2 cellular contexts compared by ENCODE assay signal in the genomic region with DNA sequence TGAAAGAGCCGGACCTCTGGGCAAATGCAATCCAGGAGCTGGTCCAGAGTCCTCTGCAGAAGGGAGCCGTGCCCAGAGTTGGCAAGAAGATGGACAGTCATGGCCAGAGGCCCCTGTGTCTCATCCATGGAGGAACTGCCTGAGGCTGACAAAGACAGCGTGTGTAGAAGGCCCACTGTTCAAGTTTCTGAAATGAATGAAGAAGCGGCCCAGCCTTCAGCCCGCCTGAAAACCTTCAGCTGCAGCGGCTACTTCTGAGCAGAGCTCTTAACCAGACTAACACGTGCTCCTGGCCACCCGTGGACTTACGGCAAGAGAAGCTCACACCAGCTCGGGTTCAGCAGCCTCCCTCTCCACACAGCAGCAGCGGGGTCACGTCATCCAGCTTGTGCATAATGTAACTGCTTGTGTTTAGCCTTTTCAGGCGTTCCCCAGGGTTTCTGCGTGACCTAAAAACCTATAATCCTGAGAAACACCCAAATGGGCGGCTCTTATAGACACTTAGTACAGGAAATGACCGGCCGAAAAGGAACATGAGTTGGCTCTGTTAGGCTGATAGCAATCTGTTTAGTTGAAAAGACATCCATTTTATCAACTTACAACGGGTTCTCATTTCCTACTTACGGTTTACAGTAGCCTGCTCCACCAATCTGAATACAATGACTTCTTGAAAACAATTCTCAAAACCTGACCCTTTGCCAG.
TF ChIP-seq lines count a peak whose summit lies in the region.

Gene FAM124B (minus strand): TSS at position 467 of the 702 bp plus-strand sequence. CDS start 339 bp downstream, at position 128.

TF ChIP-seq in GM12878, 131 proteins besides CTCF, POLR2A, EP300 and RAD21 (continues in another document):
- no peak for TF ChIP-seq WRNIP1 (IDR thresholded peaks at IDR 0.05; ENCODE audit: borderline replicate concordance, low read depth, low read length)
- TF ChIP-seq, protein P1, sequence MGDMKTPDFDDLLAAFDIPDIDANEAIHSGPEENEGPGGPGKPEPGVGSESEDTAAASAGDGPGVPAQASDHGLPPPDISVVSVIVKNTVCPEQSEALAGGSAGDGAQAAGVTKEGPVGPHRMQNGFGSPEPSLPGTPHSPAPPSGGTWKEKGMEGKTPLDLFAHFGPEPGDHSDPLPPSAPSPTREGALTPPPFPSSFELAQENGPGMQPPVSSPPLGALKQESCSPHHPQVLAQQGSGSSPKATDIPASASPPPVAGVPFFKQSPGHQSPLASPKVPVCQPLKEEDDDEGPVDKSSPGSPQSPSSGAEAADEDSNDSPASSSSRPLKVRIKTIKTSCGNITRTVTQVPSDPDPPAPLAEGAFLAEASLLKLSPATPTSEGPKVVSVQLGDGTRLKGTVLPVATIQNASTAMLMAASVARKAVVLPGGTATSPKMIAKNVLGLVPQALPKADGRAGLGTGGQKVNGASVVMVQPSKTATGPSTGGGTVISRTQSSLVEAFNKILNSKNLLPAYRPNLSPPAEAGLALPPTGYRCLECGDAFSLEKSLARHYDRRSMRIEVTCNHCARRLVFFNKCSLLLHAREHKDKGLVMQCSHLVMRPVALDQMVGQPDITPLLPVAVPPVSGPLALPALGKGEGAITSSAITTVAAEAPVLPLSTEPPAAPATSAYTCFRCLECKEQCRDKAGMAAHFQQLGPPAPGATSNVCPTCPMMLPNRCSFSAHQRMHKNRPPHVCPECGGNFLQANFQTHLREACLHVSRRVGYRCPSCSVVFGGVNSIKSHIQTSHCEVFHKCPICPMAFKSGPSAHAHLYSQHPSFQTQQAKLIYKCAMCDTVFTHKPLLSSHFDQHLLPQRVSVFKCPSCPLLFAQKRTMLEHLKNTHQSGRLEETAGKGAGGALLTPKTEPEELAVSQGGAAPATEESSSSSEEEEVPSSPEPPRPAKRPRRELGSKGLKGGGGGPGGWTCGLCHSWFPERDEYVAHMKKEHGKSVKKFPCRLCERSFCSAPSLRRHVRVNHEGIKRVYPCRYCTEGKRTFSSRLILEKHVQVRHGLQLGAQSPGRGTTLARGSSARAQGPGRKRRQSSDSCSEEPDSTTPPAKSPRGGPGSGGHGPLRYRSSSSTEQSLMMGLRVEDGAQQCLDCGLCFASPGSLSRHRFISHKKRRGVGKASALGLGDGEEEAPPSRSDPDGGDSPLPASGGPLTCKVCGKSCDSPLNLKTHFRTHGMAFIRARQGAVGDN (IDR thresholded peaks at IDR 0.05): no peak
- no peak for TF ChIP-seq KDM1A (IDR thresholded peaks at IDR 0.05; ENCODE audit: borderline replicate concordance)
- no peak for TF ChIP-seq STAT3 (IDR thresholded peaks at IDR 0.05; ENCODE audit: low read depth, low read length)
- TF ChIP-seq TCF7 (IDR thresholded peaks at IDR 0.05; ENCODE audit: borderline replicate concordance): no peak
- no peak for TF ChIP-seq ZBTB4 (CRISPR knock-in tag; IDR thresholded peaks at IDR 0.05)
- TF ChIP-seq SMARCA5 (IDR thresholded peaks at IDR 0.05): no peak
- no peak for TF ChIP-seq RFX5 (IDR thresholded peaks at IDR 0.05; ENCODE audit: low read depth, low read length)
- no peak for TF ChIP-seq RAD51 (IDR thresholded peaks at IDR 0.05)
- no peak for TF ChIP-seq IRF3 (IDR thresholded peaks at IDR 0.05)
- no peak for TF ChIP-seq REST (IDR thresholded peaks at IDR 0.05; ENCODE audit: low read depth, low read length)
- no peak for TF ChIP-seq POU2F2 (IDR thresholded peaks at IDR 0.05; ENCODE audit: borderline replicate concordance, low read depth, low read length)

TF ChIP-seq in HepG2, 621 proteins besides CTCF, POLR2A, EP300 and RAD21:
- TF ChIP-seq RNF2 (conservative IDR thresholded peaks at IDR 0.05; ENCODE audit: low read depth): 0 out of 2 replicates have a peak, but pooled peaks have one; percentile 37
- TF ChIP-seq, protein P2, sequence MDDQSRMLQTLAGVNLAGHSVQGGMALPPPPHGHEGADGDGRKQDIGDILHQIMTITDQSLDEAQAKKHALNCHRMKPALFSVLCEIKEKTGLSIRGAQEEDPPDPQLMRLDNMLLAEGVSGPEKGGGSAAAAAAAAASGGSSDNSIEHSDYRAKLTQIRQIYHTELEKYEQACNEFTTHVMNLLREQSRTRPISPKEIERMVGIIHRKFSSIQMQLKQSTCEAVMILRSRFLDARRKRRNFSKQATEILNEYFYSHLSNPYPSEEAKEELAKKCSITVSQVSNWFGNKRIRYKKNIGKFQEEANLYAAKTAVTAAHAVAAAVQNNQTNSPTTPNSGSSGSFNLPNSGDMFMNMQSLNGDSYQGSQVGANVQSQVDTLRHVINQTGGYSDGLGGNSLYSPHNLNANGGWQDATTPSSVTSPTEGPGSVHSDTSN (CRISPR knock-in tag; IDR thresholded peaks at IDR 0.05; ENCODE audit: borderline replicate concordance): no peak
TF ChIP-seq in HepG2: peak in this region for 1.
